Comparison of ENCODE assay signal across 8 cellular contexts in genomic region chr15:58770519-58770856, GRCh38. TPM values are rescaled to one million over a fixed set of nuclear protein-coding genes. Genes with fewer than 3 reads are reported as not detected.
DNase-seq lines count a peak whose midpoint lies in the region; ATAC-seq and TF ChIP-seq lines count a peak whose summit lies in the region.

No MANE protein-coding gene starts in this region.

- peaks cover 10 to 14% of the 10 kb centered on the region in 2 donors for H3K4me1 Mint-ChIP-seq in natural killer cell treated with Interleukin-12 subunit alpha and Interleukin-12 subunit beta and Interleukin-15 and Interleukin-18, amount 100 ng/mL, for 72 hours (ENCODE audit: low read depth in 2 of 2)

- H3K36me3 ChIP-seq in SK-N-SH (replicated peaks in 1 of 2; ENCODE audit: control insufficient read depth in 1 of 2, insufficient read depth in 2 of 2, low read length in 1 of 2), result no peaks in the 10 kb centered on the region

- TF ChIP-seq CTCF in GM12864 (IDR thresholded peaks at IDR 0.05; ENCODE audit: low read depth, low read length, missing control alignments), result peak; percentile 26
- no peak; the same call in 1 of the 2 replicates for TF ChIP-seq CTCF in SK-N-SH (IDR thresholded peaks at IDR 0.05)
- TF ChIP-seq CTCF in epithelial cell of esophagus (IDR thresholded peaks at IDR 0.05; ENCODE audit: insufficient read depth, low read depth, low read length, missing control alignments), result no peak

- peak overlapping the region; percentile 96 for H2AFZ ChIP-seq in SK-N-SH (ENCODE audit: low read depth)

- peaks cover 36% of the 10 kb centered on the region for H3K79me2 ChIP-seq in SK-N-SH (ENCODE audit: insufficient read depth)

- H3F3A ChIP-seq in SK-N-SH (replicated peaks; ENCODE audit: insufficient read depth), result peaks cover 10% of the 10 kb centered on the region

- H4K20me1 ChIP-seq in SK-N-SH (ENCODE audit: insufficient read depth), result no peaks in the 10 kb centered on the region

- peak; percentile 58 for DNase-seq in A172 (ENCODE audit: low spot score)
- DNase-seq in GM12864 (ENCODE audit: low read depth), result no peak
- no peak for DNase-seq in SK-N-SH
- DNase-seq in epithelial cell of esophagus (ENCODE audit: low read depth), result peak; percentile 44
- no peak for DNase-seq in natural killer cell treated with Interleukin-12 subunit alpha and Interleukin-12 subunit beta and Interleukin-15 and Interleukin-18, amount 100 ng/mL, for 72 hours (ENCODE audit: low spot score)

- H3K9ac ChIP-seq in SK-N-SH, result peak overlapping the region; percentile 79

- peak overlapping the region; percentile 91 to 97 for H3K27ac ChIP-seq in SK-N-SH (ENCODE audit: low read depth in 2 of 2, low read length in 1 of 2)

- CTCF ChIA-PET in SK-N-SH (lab: Yijun Ruan, JAX), result interaction anchor here (0.6 to 3.4 kb wide), 15 partner anchors 11 to 762 kb away, joined by 3 to 15 read pairs (median 4); partner anchors contain the start of gene ADAM10

- H3K4me1 ChIP-seq in SK-N-SH (ENCODE audit: control insufficient read depth in 1 of 2, insufficient read depth in 2 of 2, low read depth in 1 of 2, low read length in 1 of 2), result peaks cover 2 to 7% of the 10 kb centered on the region in 2 experiments; a peak in 3 of 4 replicates

- no peak overlapping the region for H3K4me3 Mint-ChIP-seq in natural killer cell treated with Interleukin-12 subunit alpha and Interleukin-12 subunit beta and Interleukin-15 and Interleukin-18, amount 100 ng/mL, for 72 hours

- no peaks in the 10 kb centered on the region for H3K27me3 ChIP-seq in SK-N-SH (ENCODE audit: insufficient read depth)

- POLR2A ChIA-PET in SK-N-SH (lab: Yijun Ruan, JAX), result interaction anchor here (0.9 to 2.7 kb wide), 8 partner anchors 11 to 543 kb away, joined by 3 to 54 read pairs (median 3); partner anchors contain the start of gene ADAM10

- ATAC-seq in HG03064 (IDR thresholded peaks at IDR 0.05; ENCODE audit: low read depth, unreplicated experiment) (peak; percentile 26), HG02571 (IDR thresholded peaks at IDR 0.05; ENCODE audit: unreplicated experiment) (no peak), HG03025 (IDR thresholded peaks at IDR 0.05; ENCODE audit: low FRiP score, unreplicated experiment) (no peak)
- peak in 1 of 2 donors; percentile 24 for ATAC-seq in natural killer cell treated with Interleukin-12 subunit alpha and Interleukin-12 subunit beta and Interleukin-15 and Interleukin-18, amount 100 ng/mL, for 72 hours

- H3K9me3 Mint-ChIP-seq in natural killer cell treated with Interleukin-12 subunit alpha and Interleukin-12 subunit beta and Interleukin-15 and Interleukin-18, amount 100 ng/mL, for 72 hours, result no peaks in the 10 kb centered on the region

- no peaks in the 10 kb centered on the region for H3K9me2 ChIP-seq in SK-N-SH

- TF ChIP-seq EP300 in SK-N-SH (IDR thresholded peaks at IDR 0.05; ENCODE audit: borderline replicate concordance in 1 of 2, low read depth in 1 of 2, low read length in 1 of 2), result no peak

- 5% methylated on average over 9 of the region's 9 CpGs for WGBS in SK-N-SH (ENCODE audit: low lambda C conversion rate)

- H3K4me3 ChIP-seq in GM12864 (ENCODE audit: low read depth, low read length) (peak overlapping the region; percentile 84), SK-N-SH (ENCODE audit: low read depth in 2 of 2, low read length in 1 of 2) (peak overlapping the region; percentile 95), epithelial cell of esophagus (ENCODE audit: low read length) (peak overlapping the region; percentile 90)

- H3K36me3 Mint-ChIP-seq in natural killer cell treated with Interleukin-12 subunit alpha and Interleukin-12 subunit beta and Interleukin-15 and Interleukin-18, amount 100 ng/mL, for 72 hours, result no peaks in the 10 kb centered on the region

- H3K4me2 ChIP-seq in SK-N-SH, result peak overlapping the region; percentile 85

- H3K27me3 Mint-ChIP-seq in natural killer cell treated with Interleukin-12 subunit alpha and Interleukin-12 subunit beta and Interleukin-15 and Interleukin-18, amount 100 ng/mL, for 72 hours, result no peaks in the 10 kb centered on the region

- H3K9me3 ChIP-seq in SK-N-SH, result no peaks in the 10 kb centered on the region

- peak overlapping the region; percentile 67 to 84 for H3K27ac Mint-ChIP-seq in natural killer cell treated with Interleukin-12 subunit alpha and Interleukin-12 subunit beta and Interleukin-15 and Interleukin-18, amount 100 ng/mL, for 72 hours

- no peak; the same call in 1 of the 2 replicates for TF ChIP-seq RAD21 in SK-N-SH (IDR thresholded peaks at IDR 0.05; ENCODE audit: low read length)

TF ChIP-seq in SK-N-SH, 30 proteins besides CTCF, POLR2A, EP300 and RAD21:
- no peak for TF ChIP-seq EZH2phosphoT487 (IDR thresholded peaks at IDR 0.05; ENCODE audit: borderline replicate concordance, low read depth)
- no peak for TF ChIP-seq SMC3 (IDR thresholded peaks at IDR 0.05; ENCODE audit: low read depth, low read length)
- no peak for TF ChIP-seq FOSL2 (IDR thresholded peaks at IDR 0.05; ENCODE audit: borderline replicate concordance, low read depth)
- no peak for TF ChIP-seq IRF3 (IDR thresholded peaks at IDR 0.05; ENCODE audit: low read depth, low read length)
- no peak for TF ChIP-seq FOXJ3 (CRISPR knock-in tag; IDR thresholded peaks at IDR 0.05)
- TF ChIP-seq NRF1 (IDR thresholded peaks at IDR 0.05; ENCODE audit: low read depth, low read length), result no peak
- no peak for TF ChIP-seq ELF1 (IDR thresholded peaks at IDR 0.05)
- no peak for TF ChIP-seq SIN3A (IDR thresholded peaks at IDR 0.05; ENCODE audit: borderline replicate concordance, low read depth, low read length)
- no peak for TF ChIP-seq CHD2 (IDR thresholded peaks at IDR 0.05; ENCODE audit: low read length, partially characterized antibody)
- no peak for TF ChIP-seq NFIC (IDR thresholded peaks at IDR 0.05; ENCODE audit: borderline replicate concordance)
- no peak for TF ChIP-seq RXRA (IDR thresholded peaks at IDR 0.05; ENCODE audit: borderline replicate concordance, low read depth)
- TF ChIP-seq RFX5 (IDR thresholded peaks at IDR 0.05; ENCODE audit: low read length), result no peak
- no peak for TF ChIP-seq GATA2 (CRISPR knock-in tag; IDR thresholded peaks at IDR 0.05)
- TF ChIP-seq JUND (IDR thresholded peaks at IDR 0.05), result no peak
- no peak for TF ChIP-seq MEF2A (IDR thresholded peaks at IDR 0.05; ENCODE audit: borderline replicate concordance, low read depth)
- no peak for TF ChIP-seq RCOR1 (IDR thresholded peaks at IDR 0.05; ENCODE audit: low read length)

RNA-seq across cellular contexts. Expression of gene MINDY2, which starts 0.6 kb away (rescaled TPM):
- 6.3 and 6.7 TPM in 2 replicates for total RNA-seq in A172 (2014; rRNA removed; shearing (Covaris generic))
- polyA plus RNA-seq in SK-N-SH (2012; rRNA removed), result 1.0 and 1.5 TPM in 2 replicates
- 1.7 and 1.9 TPM in 2 replicates for polyA plus RNA-seq in SK-N-SH (2012; cell fraction: cytosol; rRNA removed)
- polyA plus RNA-seq in SK-N-SH (2012; cell fraction: nucleus; rRNA removed), result 1.4 and 1.6 TPM in 2 replicates
- total RNA-seq in natural killer cell treated with Interleukin-12 subunit alpha and Interleukin-12 subunit beta and Interleukin-15 and Interleukin-18, amount 100 ng/mL, for 72 hours, result 10 to 100 TPM; 11.9 to 15.1 TPM

RNA-seq across cellular contexts. Expression of gene ADAM10, which starts 21.0 kb away (rescaled TPM):
- total RNA-seq in A172 (2014; rRNA removed; shearing (Covaris generic)), result 116 and 128 TPM in 2 replicates
- 83.5 and 104 TPM in 2 replicates for polyA plus RNA-seq in SK-N-SH (2012; rRNA removed)
- polyA plus RNA-seq in SK-N-SH (2012; cell fraction: cytosol; rRNA removed), result 77.8 and 97.2 TPM in 2 replicates
- 47.5 and 51.8 TPM in 2 replicates for polyA plus RNA-seq in SK-N-SH (2012; cell fraction: nucleus; rRNA removed)
- total RNA-seq in natural killer cell treated with Interleukin-12 subunit alpha and Interleukin-12 subunit beta and Interleukin-15 and Interleukin-18, amount 100 ng/mL, for 72 hours, result 100 to 1,000 TPM in 1 of 2 donors, 10 to 100 TPM in 1; 89.9 to 122 TPM

Comparison
In these comparisons a context has a peak if more than half of its experiments do, and no peak if none do; other contexts are left out.
1. DNase-seq: peak in A172 (single experiment) and epithelial cell of esophagus (single experiment); none in GM12864 (single experiment), SK-N-SH (single experiment) and natural killer cell treated with Interleukin-12 subunit alpha and Interleukin-12 subunit beta and Interleukin-15 and Interleukin-18, amount 100 ng/mL, for 72 hours (single experiment).
2. Peak in every context shown above with its lines, with median percentiles within 50 percentile points of each other: H3K4me3 ChIP-seq.